32 cellular contexts compared by ENCODE assay signal in genomic region chr10:92735938-92736337, GRCh38. TPM values are rescaled to one million over a fixed set of nuclear protein-coding genes. Genes with fewer than 3 reads are reported as not detected.
"Had no signal": no experiment of that assay in that cellular context is flagged by ENCODE, and none has a peak within 500 bp of the region (broad histone marks: within the 10 kb centered on the region; RNA-seq: fewer than 3 reads in every experiment).

No MANE protein-coding gene starts in this region.

- H3K4me3 Mint-ChIP-seq: activated CD4-positive, alpha-beta T cell treated with anti-CD3 and anti-CD28 coated beads, Interleukin-2, amount 10 ng/mL, durations not matched to agents 24 days and 14 days; activated CD8-positive, alpha-beta T cell treated with anti-CD3 and anti-CD28 coated beads for 36 hours; activated naive CD4-positive, alpha-beta T cell treated with anti-CD3 and anti-CD28 coated beads, Interleukin-2, amount 50 U/mL, for 24 hours; activated naive CD8-positive, alpha-beta T cell treated with anti-CD3 and anti-CD28 coated beads, Interleukin-2, amount 10 ng/mL, durations not matched to agents 7 days and 5 days; central memory CD8-positive, alpha-beta T cell had no signal

- H3K4me3 ChIP-seq: ascending aorta, cardiac muscle cell, K562, MG63, PC-9 had no signal

- H3K4me1 Mint-ChIP-seq: activated CD4-positive, alpha-beta T cell treated with anti-CD3 and anti-CD28 coated beads, Interleukin-2, amount 10 ng/mL, durations not matched to agents 24 days and 14 days; activated naive CD4-positive, alpha-beta T cell treated with anti-CD3 and anti-CD28 coated beads, Interleukin-2, amount 50 U/mL, for 24 hours; activated naive CD8-positive, alpha-beta T cell treated with anti-CD3 and anti-CD28 coated beads, Interleukin-2, amount 10 ng/mL, durations not matched to agents 7 days and 5 days; central memory CD8-positive, alpha-beta T cell had no signal

- H3K4me2 ChIP-seq: PC-9 had no signal

- H3K36me3 ChIP-seq: ascending aorta, cardiac muscle cell, MG63, WERI-Rb-1 had no signal

- H3K4me1 ChIP-seq: ascending aorta had no signal

- FAIRE-seq: K562, RCC 7860 had no signal

- H3K27ac ChIP-seq: ascending aorta, cardiac muscle cell, PC-9, RWPE1, WERI-Rb-1 had no signal

- H3K9me3 ChIP-seq: ascending aorta, MG63 had no signal

- DNase-seq: activated CD4-positive, alpha-beta T cell treated with anti-CD3 and anti-CD28 coated beads, Interleukin-2, amount 10 ng/mL, durations not matched to agents 24 days and 14 days; activated CD4-positive, alpha-beta T cell treated with anti-CD3 and anti-CD28 coated beads, Interleukin-2, amount 50 U/mL, for 4 hours; activated CD8-positive, alpha-beta T cell treated with anti-CD3 and anti-CD28 coated beads for 36 hours; activated gamma-delta T cell; activated naive CD4-positive, alpha-beta T cell treated with Interleukin-2 at 50 U/mL for 16 hours; activated naive CD8-positive, alpha-beta T cell treated with anti-CD3 and anti-CD28 coated beads, Interleukin-2, amount 10 ng/mL, durations not matched to agents 7 days and 5 days; activated T-cell treated with anti-CD3 and anti-CD28 coated beads, Interleukin-2, amount 50 U/mL, for 1 hour; amygdala; MG63; MV-4-11; NCI-H1092; NCI-H1436 treated with DMSO at 0.1 percent for 48 hours; NCI-H1694 treated with DMSO at 0.1 percent for 48 hours; NCI-H2029; NCI-H2171 treated with DMSO at 0.1 percent for 48 hours; NCI-H226; NCI-H446 treated with DMSO at 0.1 percent for 48 hours; NCI-H524; PC-9; SIG-M5; T1000; WERI-Rb-1 had no signal

- H3K27ac Mint-ChIP-seq: activated CD4-positive, alpha-beta T cell treated with anti-CD3 and anti-CD28 coated beads, Interleukin-2, amount 10 ng/mL, durations not matched to agents 24 days and 14 days; activated CD8-positive, alpha-beta T cell treated with anti-CD3 and anti-CD28 coated beads for 36 hours; activated naive CD4-positive, alpha-beta T cell treated with anti-CD3 and anti-CD28 coated beads, Interleukin-2, amount 50 U/mL, for 24 hours; activated naive CD8-positive, alpha-beta T cell treated with anti-CD3 and anti-CD28 coated beads, Interleukin-2, amount 10 ng/mL, durations not matched to agents 7 days and 5 days; activated T-helper 2 cell treated with anti-CD3 and anti-CD28 coated beads, Interferon-gamma antibody, Interleukin-2, Interleukin-4, amounts not matched to agents 10 μg/mL and 5 μg/mL and 100 μg/mL, durations not matched to agents 14 hours and 24 hours and 36 hours had no signal

- H3K36me3 Mint-ChIP-seq: activated naive CD4-positive, alpha-beta T cell treated with anti-CD3 and anti-CD28 coated beads, Interleukin-2, amount 50 U/mL, for 24 hours; activated naive CD8-positive, alpha-beta T cell treated with anti-CD3 and anti-CD28 coated beads, Interleukin-2, amount 10 ng/mL, durations not matched to agents 7 days and 5 days had no signal

- H3K9me3 Mint-ChIP-seq: activated CD8-positive, alpha-beta T cell treated with anti-CD3 and anti-CD28 coated beads for 36 hours; activated naive CD4-positive, alpha-beta T cell treated with anti-CD3 and anti-CD28 coated beads, Interleukin-2, amount 50 U/mL, for 24 hours; activated T-helper 2 cell treated with anti-CD3 and anti-CD28 coated beads, Interferon-gamma antibody, Interleukin-2, Interleukin-4, amounts not matched to agents 10 μg/mL and 5 μg/mL and 100 μg/mL, durations not matched to agents 14 hours and 24 hours and 36 hours; central memory CD8-positive, alpha-beta T cell had no signal

- ATAC-seq: activated CD8-positive, alpha-beta T cell treated with anti-CD3 and anti-CD28 coated beads for 36 hours; K562; Right ventricle myocardium inferior had no signal

- H2AFZ ChIP-seq: PC-9 had no signal

- H3K27me3 ChIP-seq: ascending aorta, cardiac muscle cell, MG63 had no signal

RNA-seq across cellular contexts. Expression of gene HHEX, which starts 46.2 kb away (rescaled TPM):
- total RNA-seq: T-helper 1 cell treated with Interleukin-12 subunit alpha and Interleukin-12 subunit beta and Interleukin-4 antibody, amounts not matched to agents 30 ng/mL and 1 ng/mL, for 36 hours had no signal
